In genomic region chr5:73280821-73281746, GRCh38 we compare ENCODE assay signal across 8 cellular contexts.
DNase-seq lines count a peak whose midpoint lies in the region; ATAC-seq and TF ChIP-seq lines count a peak whose summit lies in the region.

No MANE protein-coding gene starts in this region.

- TF ChIP-seq POLR2A in adrenal gland (IDR thresholded peaks at IDR 0.05) = no peak

- DNase-seq in Caki2 (ENCODE audit: low read depth) (peak; percentile 79), NCI-H146 (lab: John Stamatoyannopoulos, UW) (peak; percentile 95), adrenal gland (peak; percentile 57 to 83 (median 74)), lung (ENCODE audit: low spot score) (peak; percentile 71), T-helper 1 cell (no peak), ACHN (no peak), SIG-M5 (lab: John Stamatoyannopoulos, UW) (no peak)
- DNase-seq in stimulated activated CD4-positive, alpha-beta T cell treated with anti-CD3 and anti-CD28 coated beads, Interleukin-12 subunit alpha, Interleukin-12 subunit beta, amount 100 ng/mL, for 4 hours = no peak

- H3K4me1 ChIP-seq in adrenal gland (replicated peaks in 1 of 2) = peaks cover 0 to 17% of the 10 kb centered on the region in 2 donors
- H3K4me1 ChIP-seq in lung (ENCODE audit: control insufficient read depth in 2 of 2, insufficient read depth in 2 of 2, low read length in 2 of 2) = peaks cover 0 to 9% of the 10 kb centered on the region in 2 donors

- no peak for TF ChIP-seq CTCF in adrenal gland (IDR thresholded peaks at IDR 0.05)
- no peak for TF ChIP-seq CTCF in lung (IDR thresholded peaks at IDR 0.05; ENCODE audit: control extremely low read depth, extremely low read depth)

- H3K36me3 ChIP-seq in adrenal gland (replicated peaks in 1 of 2) (no peaks in the 10 kb centered on the region), lung (ENCODE audit: control insufficient read depth in 2 of 2, insufficient read depth in 2 of 2, low read length in 2 of 2) (no peaks in the 10 kb centered on the region)

- H3K27ac ChIP-seq in adrenal gland (peak overlapping the region in 2 of 5 donors; percentile 12 to 57), lung (ENCODE audit: low read depth in 1 of 2, low read length in 1 of 2) (peak overlapping the region in 1 of 2 donors; percentile 62)

- ATAC-seq in lung (ENCODE audit: insufficient read depth, low FRiP score) = no peak

- in situ Hi-C loops in Caki2 (cut with HindIII; ENCODE audit: low pct_unique_long_range_greater_than_20kb, low sequenced_read_pairs) = no loop called here
- in situ Hi-C loops in ACHN (cut with HindIII; ENCODE audit: low pct_ligation_motif_present, low pct_unique_long_range_greater_than_20kb, low sequenced_read_pairs) = no loop called here

- intact Hi-C loops in adrenal gland (cut with DNase I) = no loop called here

- H3K9me3 ChIP-seq in adrenal gland (replicated peaks in 1 of 3) (no peaks in the 10 kb centered on the region), lung (ENCODE audit: control insufficient read depth in 2 of 2, insufficient read depth in 1 of 2, low read length in 1 of 2) (peaks cover 0 to 1% of the 10 kb centered on the region in 2 donors)

- H3K4me3 ChIP-seq in adrenal gland (no peak overlapping the region), lung (no peak overlapping the region)

- H3K27me3 ChIP-seq in adrenal gland (peaks cover 20% of the 10 kb centered on the region), lung (ENCODE audit: control insufficient read depth, insufficient read depth) (no peaks in the 10 kb centered on the region)

- 31 to 40% (median 33%) methylated on average over 14 to 20 of the region's 20 CpGs for WGBS in adrenal gland, 4 donors
- 40 to 44% methylated on average over 20 of the region's 20 CpGs for WGBS in lung, 2 donors

Comparison
In these comparisons a context has a peak if more than half of its experiments do, and no peak if none do; other contexts are left out.
1. DNase-seq: peak in Caki2 (single experiment), NCI-H146 (single experiment), adrenal gland (7 of 7) and lung (single experiment); none in stimulated activated CD4-positive, alpha-beta T cell treated with anti-CD3 and anti-CD28 coated beads, Interleukin-12 subunit alpha, Interleukin-12 subunit beta, amount 100 ng/mL, for 4 hours (single experiment), T-helper 1 cell (0 of 5), ACHN (single experiment) and SIG-M5 (single experiment).